ENCODE assay signal across 11 cellular contexts in the genomic region with DNA sequence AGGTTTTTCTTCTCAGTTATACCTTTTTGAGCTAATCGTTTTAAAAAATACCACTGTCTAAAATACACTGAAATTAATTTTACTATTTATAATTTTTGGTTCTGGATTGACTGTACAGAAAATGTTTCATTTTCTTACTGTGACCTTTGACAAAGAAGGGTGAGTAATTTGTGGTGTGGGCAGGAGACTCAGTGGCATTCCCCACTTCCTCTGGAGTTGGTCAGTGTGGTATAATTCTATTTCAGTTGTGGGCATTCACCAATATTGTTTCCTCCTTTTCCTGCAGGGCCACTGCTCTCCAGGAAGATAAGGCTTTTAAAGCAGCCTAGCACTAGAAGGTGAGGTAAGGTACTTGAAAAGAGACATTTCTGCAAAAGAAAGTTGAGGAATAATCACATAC. TPM values are rescaled to one million over a fixed set of nuclear protein-coding genes. Genes with fewer than 3 reads are reported as not detected.
DNase-seq lines count a peak whose midpoint lies in the region; ATAC-seq and TF ChIP-seq lines count a peak whose summit lies in the region.
"Had no signal": no experiment of that assay in that cellular context is flagged by ENCODE, and none has a peak within 500 bp of the region (broad histone marks: within the 10 kb centered on the region; RNA-seq: fewer than 3 reads in every experiment).

No MANE protein-coding gene starts in this region.

- no peaks in the 10 kb centered on the region for H3K27me3 Mint-ChIP-seq in T-helper 2 cell treated with Interferon-gamma antibody and Interleukin-4, amounts not matched to agents 5 μg/mL and 100 μg/mL, for 36 hours (ENCODE audit: low read depth)
- peaks cover 0 to 6% (median 2%) of the 10 kb centered on the region in 3 donors for H3K27me3 Mint-ChIP-seq in immature natural killer cell (ENCODE audit: low read depth in 3 of 3)

- peak overlapping the region; percentile 15 for H3K4me3 Mint-ChIP-seq in T-helper 2 cell treated with Interferon-gamma antibody and Interleukin-4, amounts not matched to agents 5 μg/mL and 100 μg/mL, for 36 hours
- peak overlapping the region; percentile 54 to 81 (median 68) for H3K4me3 Mint-ChIP-seq in immature natural killer cell
- H3K4me3 Mint-ChIP-seq: neural progenitor cell had no signal

- H3K36me3 ChIP-seq in gastroesophageal sphincter = peaks cover 0 to 31% of the 10 kb centered on the region in 2 donors

- ATAC-seq in GM21737 (IDR thresholded peaks at IDR 0.05; ENCODE audit: unreplicated experiment) (peak; percentile 68), gastroesophageal sphincter (no peak)
- ATAC-seq: heart left ventricle had no signal

- H3K9me3 ChIP-seq in gastroesophageal sphincter = no peaks in the 10 kb centered on the region
- H3K9me3 ChIP-seq: heart left ventricle had no signal

- no peaks in the 10 kb centered on the region for H3K27me3 ChIP-seq in gastroesophageal sphincter
- H3K27me3 ChIP-seq: heart left ventricle, neural progenitor cell had no signal

- no peak for TF ChIP-seq CTCF in gastroesophageal sphincter (IDR thresholded peaks at IDR 0.05)

- no peak for TF ChIP-seq EP300 in gastroesophageal sphincter (IDR thresholded peaks at IDR 0.05)

- H3K27ac Mint-ChIP-seq in T-helper 2 cell treated with Interferon-gamma antibody and Interleukin-4, amounts not matched to agents 5 μg/mL and 100 μg/mL, for 36 hours = no peak overlapping the region
- H3K27ac Mint-ChIP-seq in immature natural killer cell = peak overlapping the region in 4 of 6 donors; percentile 55 to 72 (median 61)
- H3K27ac Mint-ChIP-seq: neural progenitor cell had no signal

- DNase-seq in EH (ENCODE audit: low read depth) (peak; percentile 39), immature natural killer cell (peak; percentile 49 to 61 (median 59)), NCI-H1436 (lab: John Stamatoyannopoulos, UW) (no peak), NCI-H1105 treated with DMSO at 0.1 percent for 48 hours (lab: John Stamatoyannopoulos, UW) (no peak), NCI-H1694 (lab: John Stamatoyannopoulos, UW) (no peak)
- DNase-seq in T-helper 2 cell treated with Interferon-gamma antibody and Interleukin-4, amounts not matched to agents 5 μg/mL and 100 μg/mL, for 36 hours (ENCODE audit: low spot score) = peak; percentile 59
- DNase-seq: heart left ventricle, T-helper 9 cell had no signal

- peaks cover 32% of the 10 kb centered on the region for H3K36me3 Mint-ChIP-seq in T-helper 2 cell treated with Interferon-gamma antibody and Interleukin-4, amounts not matched to agents 5 μg/mL and 100 μg/mL, for 36 hours (ENCODE audit: low read depth)
- H3K36me3 Mint-ChIP-seq in immature natural killer cell = peaks cover 3 to 12% (median 8%) of the 10 kb centered on the region in 3 donors

- H3K4me1 ChIP-seq in gastroesophageal sphincter = peaks cover 0 to 39% (median 6%) of the 10 kb centered on the region in 3 donors

- no peak overlapping the region for H3K4me3 ChIP-seq in gastroesophageal sphincter
- H3K4me3 ChIP-seq: heart left ventricle, neural progenitor cell had no signal

- no peaks in the 10 kb centered on the region for H3K9me3 Mint-ChIP-seq in T-helper 2 cell treated with Interferon-gamma antibody and Interleukin-4, amounts not matched to agents 5 μg/mL and 100 μg/mL, for 36 hours
- no peaks in the 10 kb centered on the region for H3K9me3 Mint-ChIP-seq in immature natural killer cell

- no peak overlapping the region for H3K27ac ChIP-seq in gastroesophageal sphincter
- H3K27ac ChIP-seq: heart left ventricle, neural progenitor cell had no signal

- WGBS in gastroesophageal sphincter (ENCODE audit: low coverage in 1 of 2), 2 donors = 50 to 62% methylated on average over 1 of the region's 1 CpG

- TF ChIP-seq POLR2A in gastroesophageal sphincter (IDR thresholded peaks at IDR 0.05) = no peak

- H3K4me1 Mint-ChIP-seq in T-helper 2 cell treated with Interferon-gamma antibody and Interleukin-4, amounts not matched to agents 5 μg/mL and 100 μg/mL, for 36 hours (ENCODE audit: low read depth) = peaks cover 18% of the 10 kb centered on the region
- peaks cover 29 to 31% of the 10 kb centered on the region in 2 donors for H3K4me1 Mint-ChIP-seq in immature natural killer cell

RNA-seq across cellular contexts. Expression of a gene that starts 6.5 kb away (rescaled TPM):
- 1 to 10 TPM; 3.2 to 6.0 (median 3.7) TPM for polyA plus RNA-seq in immature natural killer cell
- total RNA-seq in gastroesophageal sphincter = 100 to 1,000 TPM in 3 of 4 donors, 10 to 100 TPM in 1; 74.2 to 195 (median 123) TPM

RNA-seq across cellular contexts. Expression of a gene that starts 47.4 kb away (rescaled TPM):
- 10 to 100 TPM in 1 of 3 donors, 1 to 10 TPM in 2; 3.2 to 11.9 (median 4.2) TPM for polyA plus RNA-seq in immature natural killer cell
- total RNA-seq in gastroesophageal sphincter = 10 to 100 TPM in 1 of 4 donors, 1 to 10 TPM in 3; 3.6 to 11.1 (median 7.5) TPM

RNA-seq across cellular contexts. Expression of a gene that starts 54.3 kb away (rescaled TPM):
- 1 to 10 TPM; 2.9 to 8.2 (median 4.8) TPM for polyA plus RNA-seq in immature natural killer cell
- 10 to 100 TPM in 1 of 4 donors, 1 to 10 TPM in 2, under 1 TPM in 1; 0.32 to 11.4 (median 7.6) TPM for total RNA-seq in gastroesophageal sphincter

Comparison
In these comparisons a context has a peak if more than half of its experiments do, and no peak if none do; other contexts are left out.
1. DNase-seq: peak in EH (single experiment), T-helper 2 cell treated with Interferon-gamma antibody and Interleukin-4, amounts not matched to agents 5 μg/mL and 100 μg/mL, for 36 hours (single experiment) and immature natural killer cell (3 of 3); none in NCI-H1436 (single experiment), NCI-H1105 treated with DMSO at 0.1 percent for 48 hours (single experiment) and NCI-H1694 (single experiment).